17 cellular contexts compared by ENCODE assay signal in the genomic region with DNA sequence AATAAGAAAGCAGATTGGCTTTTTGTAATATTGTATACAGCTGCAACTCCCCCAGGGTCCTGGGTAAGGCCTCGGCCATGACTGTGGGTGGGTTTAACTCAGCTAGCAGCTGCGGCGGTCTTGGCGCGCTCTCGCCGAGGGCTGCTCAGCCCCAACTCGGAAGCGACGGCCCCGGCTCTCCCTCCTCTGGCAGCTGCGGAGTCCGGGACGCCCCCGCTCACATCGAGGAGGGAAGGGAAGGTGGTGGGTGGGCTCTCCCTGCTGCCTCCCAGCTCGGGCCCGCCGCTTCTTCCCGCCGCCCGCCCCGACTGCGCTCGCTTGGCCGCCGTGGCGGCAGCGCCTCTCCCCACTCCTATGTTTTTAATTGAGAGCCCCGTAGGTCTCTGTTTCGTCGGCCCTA. TPM values are rescaled to one million over a fixed set of nuclear protein-coding genes. Genes with fewer than 3 reads are reported as not detected.
"Had no signal": no experiment of that assay in that cellular context is flagged by ENCODE, and none has a peak within 500 bp of the region (broad histone marks: within the 10 kb centered on the region; RNA-seq: fewer than 3 reads in every experiment).

No MANE protein-coding gene starts in this region.

- ATAC-seq: stimulated activated effector memory CD8-positive, alpha-beta T cell treated with anti-CD3 and anti-CD28 coated beads, Interleukin-12 subunit alpha, Interleukin-12 subunit beta, amount 100 ng/mL, for 72 hours had no signal

- H3K4me1 Mint-ChIP-seq: activated CD4-positive, alpha-beta memory T cell treated with anti-CD3 and anti-CD28 coated beads, Interleukin-2, amount 10 ng/mL, durations not matched to agents 7 days and 5 days; activated naive CD4-positive, alpha-beta T cell treated with anti-CD3 and anti-CD28 coated beads, Interleukin-2, amount 50 U/mL, for 24 hours; stimulated activated effector memory CD8-positive, alpha-beta T cell treated with anti-CD3 and anti-CD28 coated beads, Interleukin-12 subunit alpha, Interleukin-12 subunit beta, amount 100 ng/mL, for 72 hours had no signal

- DNase-seq: activated CD4-positive, alpha-beta memory T cell treated with anti-CD3 and anti-CD28 coated beads, Interleukin-2, amount 10 ng/mL, durations not matched to agents 7 days and 5 days; activated CD4-positive, alpha-beta T cell treated with anti-CD3 and anti-CD28 coated beads for 4 hours; activated effector memory CD4-positive, alpha-beta T cell treated with Interleukin-2 at 50 U/mL for 16 hours; activated T-cell treated with anti-CD3 and anti-CD28 coated beads, Interleukin-2, amount 50 U/mL, for 24 hours; esophagus squamous epithelium; left ventricle myocardium inferior; stimulated activated CD4-positive, alpha-beta T cell treated with anti-CD3 and anti-CD28 coated beads, Interleukin-12 subunit alpha, Interleukin-12 subunit beta, amount 100 ng/mL, for 4 hours had no signal

- H3K27ac Mint-ChIP-seq: activated CD4-positive, alpha-beta memory T cell treated with anti-CD3 and anti-CD28 coated beads, Interleukin-2, amount 10 ng/mL, durations not matched to agents 7 days and 5 days; activated naive CD4-positive, alpha-beta T cell treated with anti-CD3 and anti-CD28 coated beads, Interleukin-2, amount 50 U/mL, for 24 hours; activated T-cell treated with anti-CD3 and anti-CD28 coated beads, Interleukin-2, amount 50 U/mL, for 24 hours; stimulated activated effector memory CD8-positive, alpha-beta T cell treated with anti-CD3 and anti-CD28 coated beads, Interleukin-12 subunit alpha, Interleukin-12 subunit beta, amount 100 ng/mL, for 72 hours; T-helper 1 cell treated with Interleukin-12 subunit alpha and Interleukin-12 subunit beta and Interleukin-4 antibody, amounts not matched to agents 30 μg/mL and 1 μg/mL, for 36 hours had no signal

- H3K9me3 ChIP-seq: esophagus squamous epithelium, left ventricle myocardium inferior had no signal

- H3K4me3 ChIP-seq: cardiac muscle cell, esophagus squamous epithelium, left ventricle myocardium inferior had no signal

- H3K4me3 Mint-ChIP-seq: activated CD4-positive, alpha-beta memory T cell treated with anti-CD3 and anti-CD28 coated beads, Interleukin-2, amount 10 ng/mL, durations not matched to agents 7 days and 5 days; activated naive CD4-positive, alpha-beta T cell treated with anti-CD3 and anti-CD28 coated beads, Interleukin-2, amount 50 U/mL, for 24 hours; activated T-cell treated with anti-CD3 and anti-CD28 coated beads, Interleukin-2, amount 50 U/mL, for 24 hours; stimulated activated effector memory CD8-positive, alpha-beta T cell treated with anti-CD3 and anti-CD28 coated beads, Interleukin-12 subunit alpha, Interleukin-12 subunit beta, amount 100 ng/mL, for 72 hours; T-helper 1 cell treated with Interleukin-12 subunit alpha and Interleukin-12 subunit beta and Interleukin-4 antibody, amounts not matched to agents 30 μg/mL and 1 μg/mL, for 36 hours had no signal

- H3K36me3 Mint-ChIP-seq: activated naive CD4-positive, alpha-beta T cell treated with anti-CD3 and anti-CD28 coated beads, Interleukin-2, amount 50 U/mL, for 24 hours; stimulated activated effector memory CD8-positive, alpha-beta T cell treated with anti-CD3 and anti-CD28 coated beads, Interleukin-12 subunit alpha, Interleukin-12 subunit beta, amount 100 ng/mL, for 72 hours had no signal

- H3K9me3 Mint-ChIP-seq: activated CD4-positive, alpha-beta memory T cell treated with anti-CD3 and anti-CD28 coated beads, Interleukin-2, amount 10 ng/mL, durations not matched to agents 7 days and 5 days; activated naive CD4-positive, alpha-beta T cell treated with anti-CD3 and anti-CD28 coated beads, Interleukin-2, amount 50 U/mL, for 24 hours; activated T-cell treated with anti-CD3 and anti-CD28 coated beads, Interleukin-2, amount 50 U/mL, for 24 hours; stimulated activated effector memory CD8-positive, alpha-beta T cell treated with anti-CD3 and anti-CD28 coated beads, Interleukin-12 subunit alpha, Interleukin-12 subunit beta, amount 100 ng/mL, for 72 hours; T-helper 1 cell treated with Interleukin-12 subunit alpha and Interleukin-12 subunit beta and Interleukin-4 antibody, amounts not matched to agents 30 μg/mL and 1 μg/mL, for 36 hours had no signal

- H3K36me3 ChIP-seq: cardiac muscle cell, esophagus squamous epithelium, left ventricle myocardium inferior had no signal

- H3K4me1 ChIP-seq: esophagus squamous epithelium, left ventricle myocardium inferior had no signal

- H3K27ac ChIP-seq: cardiac muscle cell, esophagus squamous epithelium, left ventricle myocardium inferior had no signal

RNA-seq across cellular contexts. Expression of a gene that starts 51.3 kb away (rescaled TPM):
- total RNA-seq: activated CD4-positive, alpha-beta memory T cell treated with anti-CD3 and anti-CD28 coated beads, Interleukin-2, amount 10 ng/mL, durations not matched to agents 7 days and 5 days; cardiac muscle cell; fibroblast of villous mesenchyme; left ventricle myocardium inferior; mesenteric fat pad; osteocyte; pulmonary artery endothelial cell had no signal
- polyA plus RNA-seq: keratinocyte, neural cell had no signal
